ENCODE assay signal across 1 cellular context in the genomic region with DNA sequence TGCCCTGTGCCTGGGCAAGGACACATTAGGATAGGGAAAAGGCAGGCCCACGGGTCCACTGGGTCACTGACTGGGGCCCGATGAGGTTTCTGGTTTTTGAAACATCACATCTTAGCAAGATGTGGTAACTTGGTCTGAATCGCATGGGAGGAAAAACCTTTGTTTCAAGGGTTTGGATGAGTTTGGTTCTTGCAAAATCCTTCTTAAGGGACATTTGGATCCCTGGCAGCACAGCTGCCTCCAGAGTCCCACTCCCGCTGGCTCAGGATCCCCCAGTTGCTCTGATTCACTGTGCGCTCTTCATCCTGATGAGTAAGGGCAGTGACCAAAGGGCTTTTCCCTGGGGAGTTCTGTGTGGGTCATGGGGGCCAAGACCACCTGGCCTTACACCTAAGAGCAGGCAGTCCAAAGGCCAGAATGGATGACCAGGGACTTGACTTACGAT.
A peak's percentile ranks its signal among the peaks of the same experiment; 100 is the strongest.
TF ChIP-seq lines count a peak whose summit lies in the region.

No MANE protein-coding gene starts in this region.

TF ChIP-seq in HepG2, 621 proteins besides CTCF, POLR2A, EP300 and RAD21:
- TF ChIP-seq, protein P1, sequence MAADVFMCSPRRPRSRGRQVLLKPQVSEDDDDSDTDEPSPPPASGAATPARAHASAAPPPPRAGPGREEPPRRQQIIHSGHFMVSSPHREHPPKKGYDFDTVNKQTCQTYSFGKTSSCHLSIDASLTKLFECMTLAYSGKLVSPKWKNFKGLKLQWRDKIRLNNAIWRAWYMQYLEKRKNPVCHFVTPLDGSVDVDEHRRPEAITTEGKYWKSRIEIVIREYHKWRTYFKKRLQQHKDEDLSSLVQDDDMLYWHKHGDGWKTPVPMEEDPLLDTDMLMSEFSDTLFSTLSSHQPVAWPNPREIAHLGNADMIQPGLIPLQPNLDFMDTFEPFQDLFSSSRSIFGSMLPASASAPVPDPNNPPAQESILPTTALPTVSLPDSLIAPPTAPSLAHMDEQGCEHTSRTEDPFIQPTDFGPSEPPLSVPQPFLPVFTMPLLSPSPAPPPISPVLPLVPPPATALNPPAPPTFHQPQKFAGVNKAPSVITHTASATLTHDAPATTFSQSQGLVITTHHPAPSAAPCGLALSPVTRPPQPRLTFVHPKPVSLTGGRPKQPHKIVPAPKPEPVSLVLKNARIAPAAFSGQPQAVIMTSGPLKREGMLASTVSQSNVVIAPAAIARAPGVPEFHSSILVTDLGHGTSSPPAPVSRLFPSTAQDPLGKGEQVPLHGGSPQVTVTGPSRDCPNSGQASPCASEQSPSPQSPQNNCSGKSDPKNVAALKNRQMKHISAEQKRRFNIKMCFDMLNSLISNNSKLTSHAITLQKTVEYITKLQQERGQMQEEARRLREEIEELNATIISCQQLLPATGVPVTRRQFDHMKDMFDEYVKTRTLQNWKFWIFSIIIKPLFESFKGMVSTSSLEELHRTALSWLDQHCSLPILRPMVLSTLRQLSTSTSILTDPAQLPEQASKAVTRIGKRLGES (CRISPR knock-in tag; IDR thresholded peaks at IDR 0.05; ENCODE audit: borderline replicate concordance) = no peak
- TF ChIP-seq, protein P2, sequence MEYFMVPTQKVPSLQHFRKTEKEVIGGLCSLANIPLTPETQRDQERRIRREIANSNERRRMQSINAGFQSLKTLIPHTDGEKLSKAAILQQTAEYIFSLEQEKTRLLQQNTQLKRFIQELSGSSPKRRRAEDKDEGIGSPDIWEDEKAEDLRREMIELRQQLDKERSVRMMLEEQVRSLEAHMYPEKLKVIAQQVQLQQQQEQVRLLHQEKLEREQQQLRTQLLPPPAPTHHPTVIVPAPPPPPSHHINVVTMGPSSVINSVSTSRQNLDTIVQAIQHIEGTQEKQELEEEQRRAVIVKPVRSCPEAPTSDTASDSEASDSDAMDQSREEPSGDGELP (IDR thresholded peaks at IDR 0.05; ENCODE audit: borderline replicate concordance, low read depth) = no peak
- TF ChIP-seq PHF5A (CRISPR knock-in tag; IDR thresholded peaks at IDR 0.05; ENCODE audit: low read depth, unreplicated experiment) (no peak), SIX1 (CRISPR knock-in tag; IDR thresholded peaks at IDR 0.05; ENCODE audit: borderline replicate concordance) (no peak), RBM22 (optimal IDR thresholded peaks at IDR 0.05; ENCODE audit: low read length) (peak; percentile 19), FOXJ3 (CRISPR knock-in tag; IDR thresholded peaks at IDR 0.05; ENCODE audit: borderline replicate concordance) (no peak), CC2D1A (CRISPR knock-in tag; IDR thresholded peaks at IDR 0.05) (no peak), ZNF775 (CRISPR knock-in tag; IDR thresholded peaks at IDR 0.05; ENCODE audit: borderline replicate concordance) (no peak), TOPORS (CRISPR knock-in tag; IDR thresholded peaks at IDR 0.05) (0 out of 2 replicates have a peak, but pooled peaks have one; percentile 51), ZNF614 (CRISPR knock-in tag; IDR thresholded peaks at IDR 0.05; ENCODE audit: borderline replicate concordance) (no peak), CHD4 (IDR thresholded peaks at IDR 0.05; ENCODE audit: borderline replicate concordance, low read length) (no peak)
- TF ChIP-seq, protein P3, sequence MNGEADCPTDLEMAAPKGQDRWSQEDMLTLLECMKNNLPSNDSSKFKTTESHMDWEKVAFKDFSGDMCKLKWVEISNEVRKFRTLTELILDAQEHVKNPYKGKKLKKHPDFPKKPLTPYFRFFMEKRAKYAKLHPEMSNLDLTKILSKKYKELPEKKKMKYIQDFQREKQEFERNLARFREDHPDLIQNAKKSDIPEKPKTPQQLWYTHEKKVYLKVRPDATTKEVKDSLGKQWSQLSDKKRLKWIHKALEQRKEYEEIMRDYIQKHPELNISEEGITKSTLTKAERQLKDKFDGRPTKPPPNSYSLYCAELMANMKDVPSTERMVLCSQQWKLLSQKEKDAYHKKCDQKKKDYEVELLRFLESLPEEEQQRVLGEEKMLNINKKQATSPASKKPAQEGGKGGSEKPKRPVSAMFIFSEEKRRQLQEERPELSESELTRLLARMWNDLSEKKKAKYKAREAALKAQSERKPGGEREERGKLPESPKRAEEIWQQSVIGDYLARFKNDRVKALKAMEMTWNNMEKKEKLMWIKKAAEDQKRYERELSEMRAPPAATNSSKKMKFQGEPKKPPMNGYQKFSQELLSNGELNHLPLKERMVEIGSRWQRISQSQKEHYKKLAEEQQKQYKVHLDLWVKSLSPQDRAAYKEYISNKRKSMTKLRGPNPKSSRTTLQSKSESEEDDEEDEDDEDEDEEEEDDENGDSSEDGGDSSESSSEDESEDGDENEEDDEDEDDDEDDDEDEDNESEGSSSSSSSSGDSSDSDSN (CRISPR knock-in tag; IDR thresholded peaks at IDR 0.05) = 0 out of 2 replicates have a peak, but pooled peaks have one; percentile 4
- TF ChIP-seq, protein P4, sequence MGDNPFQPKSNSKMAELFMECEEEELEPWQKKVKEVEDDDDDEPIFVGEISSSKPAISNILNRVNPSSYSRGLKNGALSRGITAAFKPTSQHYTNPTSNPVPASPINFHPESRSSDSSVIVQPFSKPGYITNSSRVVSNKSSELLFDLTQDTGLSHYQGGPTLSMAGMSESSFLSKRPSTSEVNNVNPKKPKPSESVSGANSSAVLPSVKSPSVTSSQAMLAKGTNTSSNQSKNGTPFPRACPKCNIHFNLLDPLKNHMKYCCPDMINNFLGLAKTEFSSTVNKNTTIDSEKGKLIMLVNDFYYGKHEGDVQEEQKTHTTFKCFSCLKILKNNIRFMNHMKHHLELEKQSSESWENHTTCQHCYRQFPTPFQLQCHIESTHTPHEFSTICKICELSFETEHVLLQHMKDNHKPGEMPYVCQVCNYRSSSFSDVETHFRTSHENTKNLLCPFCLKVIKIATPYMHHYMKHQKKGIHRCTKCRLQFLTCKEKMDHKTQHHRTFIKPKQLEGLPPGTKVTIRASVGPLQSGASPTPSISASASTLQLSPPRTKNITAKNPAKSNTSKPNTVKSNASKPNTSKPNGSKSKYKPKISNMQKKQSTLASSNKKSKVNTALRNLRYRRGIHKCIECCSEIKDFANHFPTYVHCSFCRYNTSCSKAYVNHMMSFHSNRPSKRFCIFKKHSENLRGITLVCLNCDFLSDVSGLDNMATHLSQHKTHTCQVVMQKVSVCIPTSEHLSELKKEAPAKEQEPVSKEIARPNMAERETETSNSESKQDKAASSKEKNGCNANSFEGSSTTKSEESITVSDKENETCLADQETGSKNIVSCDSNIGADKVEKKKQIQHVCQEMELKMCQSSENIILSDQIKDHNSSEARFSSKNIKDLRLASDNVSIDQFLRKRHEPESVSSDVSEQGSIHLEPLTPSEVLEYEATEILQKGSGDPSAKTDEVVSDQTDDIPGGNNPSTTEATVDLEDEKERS (CRISPR knock-in tag; IDR thresholded peaks at IDR 0.05) = no peak
TF ChIP-seq in HepG2: peak in this region for 3.
